ENCODE assay signal across 20 cellular contexts in genomic region chr11:29009426-29009825, GRCh38.
DNase-seq lines count a peak whose midpoint lies in the region; ATAC-seq, FAIRE-seq and TF ChIP-seq lines count a peak whose summit lies in the region.
"Had no signal": no experiment of that assay in that cellular context is flagged by ENCODE, and none has a peak within 500 bp of the region (broad histone marks: within the 10 kb centered on the region; RNA-seq: fewer than 3 reads in every experiment).

No MANE protein-coding gene starts in this region.

- DNase-seq in AG04449 (ENCODE audit: low read depth, low spot score) (peak; percentile 21), GM04504 (ENCODE audit: low read depth) (peak; percentile 52), left ventricle myocardium superior (no peak), NCI-H1694 (lab: John Stamatoyannopoulos, UW) (no peak), NCI-H1436 (lab: John Stamatoyannopoulos, UW) (no peak)
- DNase-seq: 8988T; CD8-positive, alpha-beta T cell; DMS53; H9; MV-4-11; NCI-H187 treated with DMSO at 0.1 percent for 48 hours; NCI-H345; NCI-H524 treated with DMSO at 0.1 percent for 48 hours; SHP77 had no signal

- no peak overlapping the region for H3K4me3 ChIP-seq in AG04449 (ENCODE audit: low read depth, low read length)
- H3K4me3 ChIP-seq: BLaER1 treated with 17β-estradiol and CSF1 and Interleukin-3, amounts not matched to agents 10 nM and 100 nM; K562; SK-N-MC had no signal

- POLR2A ChIA-PET in AG04449 (lab: Yijun Ruan, JAX): no interaction called here

- intact Hi-C loops in left ventricle myocardium superior (cut with micrococcal nuclease): no loop called here

- TF ChIP-seq CTCF in AG04449 (IDR thresholded peaks at IDR 0.05; ENCODE audit: insufficient read depth, low read length, missing control alignments): no peak

- CTCF ChIA-PET in AG04449 (lab: Yijun Ruan, JAX): interaction anchor here (2.5 kb wide), 1 partner anchor 11 kb away, joined by 21 read pairs; no protein-coding TSS in a partner anchor

- ATAC-seq in SK-N-SH treated with all-trans-retinoic acid at 6 μM for 48 hours (peak; percentile 57), left ventricle myocardium superior (no peak), HG02610 (IDR thresholded peaks at IDR 0.05; ENCODE audit: unreplicated experiment) (no peak)
- ATAC-seq: CD8-positive, alpha-beta T cell; K562 had no signal

- FAIRE-seq in endometrium (lab: Jason Lieb, UNC): peak; percentile 57
- FAIRE-seq: K562 had no signal

TF ChIP-seq in SK-N-SH treated with all-trans-retinoic acid at 6 μM for 48 hours, 23 proteins besides CTCF, POLR2A, EP300 and RAD21:
- TF ChIP-seq ZFP30 (CRISPR knock-in tag; IDR thresholded peaks at IDR 0.05) (no peak), GLIS3 (CRISPR knock-in tag; IDR thresholded peaks at IDR 0.05) (no peak), TSHZ2 (CRISPR knock-in tag; IDR thresholded peaks at IDR 0.05) (no peak), TOX (CRISPR knock-in tag; IDR thresholded peaks at IDR 0.05; ENCODE audit: borderline replicate concordance) (no peak), OSR1 (CRISPR knock-in tag; IDR thresholded peaks at IDR 0.05) (no peak), ESRRG (CRISPR knock-in tag; IDR thresholded peaks at IDR 0.05) (no peak), POU6F1 (CRISPR knock-in tag; IDR thresholded peaks at IDR 0.05; ENCODE audit: borderline replicate concordance, low read depth) (no peak), ZNF8 (CRISPR knock-in tag; IDR thresholded peaks at IDR 0.05) (no peak), ZNF565 (CRISPR knock-in tag; conservative IDR thresholded peaks at IDR 0.05; ENCODE audit: low read depth) (no peak), CSRNP3 (CRISPR knock-in tag; IDR thresholded peaks at IDR 0.05) (no peak), CSDC2 (CRISPR knock-in tag; IDR thresholded peaks at IDR 0.05) (no peak), RARB (CRISPR knock-in tag; IDR thresholded peaks at IDR 0.05) (no peak), PATZ1 (CRISPR knock-in tag; IDR thresholded peaks at IDR 0.05; ENCODE audit: borderline replicate concordance) (no peak), ARNTL (CRISPR knock-in tag; IDR thresholded peaks at IDR 0.05; ENCODE audit: borderline replicate concordance, low read depth) (no peak), ISL1 (CRISPR knock-in tag; IDR thresholded peaks at IDR 0.05) (no peak), TCF4 (CRISPR knock-in tag; IDR thresholded peaks at IDR 0.05; ENCODE audit: borderline replicate concordance) (no peak), PPARA (CRISPR knock-in tag; IDR thresholded peaks at IDR 0.05; ENCODE audit: borderline replicate concordance) (no peak), ZNF70 (CRISPR knock-in tag; IDR thresholded peaks at IDR 0.05) (no peak)

Comparison
In these comparisons a context has a peak if more than half of its experiments do, and no peak if none do; other contexts are left out.
1. DNase-seq: peak in AG04449 (single experiment) and GM04504 (single experiment); none in left ventricle myocardium superior (single experiment), NCI-H1694 (single experiment) and NCI-H1436 (single experiment).